Comparison of ENCODE assay signal across 8 cellular contexts in the genomic region with DNA sequence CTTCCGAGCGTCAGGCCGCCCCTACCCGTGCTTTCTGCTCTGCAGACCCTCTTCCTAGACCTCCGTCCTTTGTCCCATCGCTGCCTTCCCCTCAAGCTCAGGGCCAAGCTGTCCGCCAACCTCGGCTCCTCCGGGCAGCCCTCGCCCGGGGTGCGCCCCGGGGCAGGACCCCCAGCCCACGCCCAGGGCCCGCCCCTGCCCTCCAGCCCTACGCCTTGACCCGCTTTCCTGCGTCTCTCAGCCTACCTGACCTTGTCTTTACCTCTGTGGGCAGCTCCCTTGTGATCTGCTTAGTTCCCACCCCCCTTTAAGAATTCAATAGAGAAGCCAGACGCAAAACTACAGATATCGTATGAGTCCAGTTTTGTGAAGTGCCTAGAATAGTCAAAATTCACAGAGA. TPM values are rescaled to one million over a fixed set of nuclear protein-coding genes. Genes with fewer than 3 reads are reported as not detected.
DNase-seq lines count a peak whose midpoint lies in the region; ATAC-seq and TF ChIP-seq lines count a peak whose summit lies in the region.
"Not testable (repeated sequence)": the region's sequence is repeated elsewhere in the genome, so short reads cannot be mapped to it uniquely, and the experiment has no call there.

A gene with protein sequence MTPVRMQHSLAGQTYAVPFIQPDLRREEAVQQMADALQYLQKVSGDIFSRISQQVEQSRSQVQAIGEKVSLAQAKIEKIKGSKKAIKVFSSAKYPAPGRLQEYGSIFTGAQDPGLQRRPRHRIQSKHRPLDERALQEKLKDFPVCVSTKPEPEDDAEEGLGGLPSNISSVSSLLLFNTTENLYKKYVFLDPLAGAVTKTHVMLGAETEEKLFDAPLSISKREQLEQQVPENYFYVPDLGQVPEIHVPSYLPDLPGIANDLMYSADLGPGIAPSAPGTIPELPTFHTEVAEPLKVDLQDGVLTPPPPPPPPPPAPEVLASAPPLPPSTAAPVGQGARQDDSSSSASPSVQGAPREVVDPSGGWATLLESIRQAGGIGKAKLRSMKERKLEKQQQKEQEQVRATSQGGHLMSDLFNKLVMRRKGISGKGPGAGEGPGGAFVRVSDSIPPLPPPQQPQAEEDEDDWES (minus strand): TSS at position 101 of the 400 bp plus-strand sequence. CDS start 4,457 bp downstream, outside the sequence.

- not testable (repeated sequence) for DNase-seq in AG09309 (ENCODE audit: low read depth); HFF-Myc (ENCODE audit: extremely low read depth, low read depth); SJSA1 (ENCODE audit: low read depth in 1 of 2, low spot score in 2 of 2); activated T-helper 2 cell treated with anti-CD3 and anti-CD28 coated beads, Interferon-gamma antibody, Interleukin-2, Interleukin-4, amounts not matched to agents 10 μg/mL and 5 μg/mL and 100 μg/mL, durations not matched to agents 14 hours and 24 hours and 36 hours (ENCODE audit: low spot score); endodermal cell; right cardiac atrium; natural killer cell; smooth muscle cell (lab: John Stamatoyannopoulos, UW; ENCODE audit: unreplicated experiment)

- H3K27me3 Mint-ChIP-seq in activated T-helper 2 cell treated with anti-CD3 and anti-CD28 coated beads, Interferon-gamma antibody, Interleukin-2, Interleukin-4, amounts not matched to agents 10 μg/mL and 5 μg/mL and 100 μg/mL, durations not matched to agents 14 hours and 24 hours and 36 hours (ENCODE audit: low read depth); endodermal cell (ENCODE audit: insufficient read depth); natural killer cell (ENCODE audit: low read depth in 2 of 2): not testable (repeated sequence)

- H3K27ac Mint-ChIP-seq in activated T-helper 2 cell treated with anti-CD3 and anti-CD28 coated beads, Interferon-gamma antibody, Interleukin-2, Interleukin-4, amounts not matched to agents 10 μg/mL and 5 μg/mL and 100 μg/mL, durations not matched to agents 14 hours and 24 hours and 36 hours; endodermal cell; natural killer cell: not testable (repeated sequence)

- not testable (repeated sequence) for H3K36me3 Mint-ChIP-seq in activated T-helper 2 cell treated with anti-CD3 and anti-CD28 coated beads, Interferon-gamma antibody, Interleukin-2, Interleukin-4, amounts not matched to agents 10 μg/mL and 5 μg/mL and 100 μg/mL, durations not matched to agents 14 hours and 24 hours and 36 hours (ENCODE audit: low read depth); endodermal cell (ENCODE audit: low read depth); natural killer cell

- peak within 1 kb of the TSS; percentile 72 for H3K4me2 ChIP-seq in smooth muscle cell

- H3K27me3 ChIP-seq in SJSA1 (replicated peaks); endodermal cell (ENCODE audit: control insufficient read depth, insufficient read depth, low read length, poor library complexity, severe bottlenecking); right cardiac atrium (ENCODE audit: control insufficient read depth, insufficient read depth); smooth muscle cell (ENCODE audit: low read depth): not testable (repeated sequence)

- not testable (repeated sequence) for ATAC-seq in right cardiac atrium, natural killer cell

- not testable (repeated sequence) for H3K79me2 ChIP-seq in smooth muscle cell (ENCODE audit: low read depth)

- intact Hi-C loops in activated T-helper 2 cell treated with anti-CD3 and anti-CD28 coated beads, Interferon-gamma antibody, Interleukin-2, Interleukin-4, amounts not matched to agents 10 μg/mL and 5 μg/mL and 100 μg/mL, durations not matched to agents 14 hours and 24 hours and 36 hours (cut with micrococcal nuclease); right cardiac atrium (cut with DNase I); natural killer cell (cut with micrococcal nuclease): not testable (repeated sequence)

- H3K36me3 ChIP-seq in SJSA1; endodermal cell (ENCODE audit: control insufficient read depth, insufficient read depth, low read length); smooth muscle cell (ENCODE audit: low read depth): not testable (repeated sequence)

- not testable (repeated sequence) for H3K9ac ChIP-seq in endodermal cell (ENCODE audit: extremely low read depth, low read length, poor library complexity, severe bottlenecking); smooth muscle cell (ENCODE audit: low read depth)

- not testable (repeated sequence) for H2AFZ ChIP-seq in smooth muscle cell (ENCODE audit: low read depth)

- not testable (repeated sequence) for H3K4me1 Mint-ChIP-seq in activated T-helper 2 cell treated with anti-CD3 and anti-CD28 coated beads, Interferon-gamma antibody, Interleukin-2, Interleukin-4, amounts not matched to agents 10 μg/mL and 5 μg/mL and 100 μg/mL, durations not matched to agents 14 hours and 24 hours and 36 hours (ENCODE audit: low read depth); endodermal cell; natural killer cell

- H3F3A ChIP-seq in smooth muscle cell (ENCODE audit: low read depth) = not testable (repeated sequence)

- H3K9me3 Mint-ChIP-seq in activated T-helper 2 cell treated with anti-CD3 and anti-CD28 coated beads, Interferon-gamma antibody, Interleukin-2, Interleukin-4, amounts not matched to agents 10 μg/mL and 5 μg/mL and 100 μg/mL, durations not matched to agents 14 hours and 24 hours and 36 hours; endodermal cell; natural killer cell: not testable (repeated sequence)

- H3K4me3 Mint-ChIP-seq in activated T-helper 2 cell treated with anti-CD3 and anti-CD28 coated beads, Interferon-gamma antibody, Interleukin-2, Interleukin-4, amounts not matched to agents 10 μg/mL and 5 μg/mL and 100 μg/mL, durations not matched to agents 14 hours and 24 hours and 36 hours (ENCODE audit: low read depth); endodermal cell; natural killer cell: not testable (repeated sequence)

- not testable (repeated sequence) for H4K20me1 ChIP-seq in smooth muscle cell (ENCODE audit: low read depth)

- no CpG with 5 or more reads among the region's 20 CpGs for WGBS in endodermal cell (ENCODE audit: insufficient coverage in 1 of 2, insufficient read length in 1 of 2), 2 experiments
- 13% methylated on average over 3 of the region's 20 CpGs for WGBS in right cardiac atrium
- WGBS in smooth muscle cell (ENCODE audit: low lambda C conversion rate) = 0% methylated on average over 2 of the region's 20 CpGs

- H3K9me3 ChIP-seq in SJSA1 (replicated peaks); endodermal cell (ENCODE audit: control insufficient read depth, low read length); right cardiac atrium (ENCODE audit: control insufficient read depth, low read length); smooth muscle cell (replicated peaks; ENCODE audit: low read depth): not testable (repeated sequence)

- H3K4me3 ChIP-seq in AG09309 (ENCODE audit: control insufficient read depth, low read depth, low read length) = peak within 1 kb of the TSS; percentile 41
- H3K4me3 ChIP-seq in HFF-Myc (replicated peaks; ENCODE audit: low read depth, low read length) = peak within 1 kb of the TSS; percentile 37
- peak within 1 kb of the TSS; percentile 26 for H3K4me3 ChIP-seq in SJSA1
- peak within 1 kb of the TSS; percentile 67 for H3K4me3 ChIP-seq in endodermal cell (ENCODE audit: low read length)
- H3K4me3 ChIP-seq in right cardiac atrium (ENCODE audit: low read length) = peak within 1 kb of the TSS; percentile 50
- H3K4me3 ChIP-seq in smooth muscle cell = peak within 1 kb of the TSS; percentile 47

- not testable (repeated sequence) for TF ChIP-seq CTCF in AG09309 (IDR thresholded peaks at IDR 0.05; ENCODE audit: control insufficient read depth, insufficient read depth, low read depth, low read length, missing control alignments); HFF-Myc (IDR thresholded peaks at IDR 0.05; ENCODE audit: low read depth, low read length, missing control alignments); endodermal cell (conservative IDR thresholded peaks at IDR 0.05); natural killer cell (IDR thresholded peaks at IDR 0.05); smooth muscle cell (IDR thresholded peaks at IDR 0.05; ENCODE audit: borderline replicate concordance, insufficient read depth, poor library complexity, severe bottlenecking)

- H3K4me1 ChIP-seq in SJSA1 (replicated peaks); endodermal cell (ENCODE audit: control insufficient read depth, insufficient read depth, low read length); right cardiac atrium (ENCODE audit: control insufficient read depth, insufficient read depth, low read length); smooth muscle cell (ENCODE audit: low read depth): not testable (repeated sequence)

- H3K27ac ChIP-seq in SJSA1; endodermal cell (ENCODE audit: low read depth, low read length); right cardiac atrium (ENCODE audit: low read length); smooth muscle cell (ENCODE audit: low read depth): not testable (repeated sequence)

RNA-seq across cellular contexts. Expression of the gene that starts here (rescaled TPM):
- 4.8 and 13.1 TPM in 2 replicates for total RNA-seq in SJSA1 (2014; rRNA removed; shearing (Covaris generic))
- 17.8 and 20.5 TPM in 2 replicates for total RNA-seq in activated T-helper 2 cell treated with anti-CD3 and anti-CD28 coated beads, Interferon-gamma antibody, Interleukin-2, Interleukin-4, amounts not matched to agents 10 μg/mL and 5 μg/mL and 100 μg/mL, durations not matched to agents 14 hours and 24 hours and 36 hours
- total RNA-seq in endodermal cell (10 to 100 TPM; 21.4 to 23.4 TPM), right cardiac atrium (10 to 100 TPM in 3 of 4 donors, 1 to 10 TPM in 1; 8.2 to 14.6 (median 12.1) TPM), natural killer cell (10 to 100 TPM; 16.7 to 52.5 (median 20.7) TPM), smooth muscle cell (4.0 and 4.7 TPM in 2 replicates)
- 23.5 TPM for polyA plus RNA-seq in endodermal cell (2013, experiment 1 of 2)
- 21.1 TPM for polyA plus RNA-seq in endodermal cell (2013, experiment 2 of 2)
- polyA plus RNA-seq in right cardiac atrium (10.8 TPM), smooth muscle cell (9.9 and 10.0 TPM in 2 replicates)
